Comparison of ENCODE assay signal across 8 cellular contexts in genomic region chr6:136967874-136968752, GRCh38. TPM values are rescaled to one million over a fixed set of nuclear protein-coding genes. Genes with fewer than 3 reads are reported as not detected.
DNase-seq lines count a peak whose midpoint lies in the region; ATAC-seq and TF ChIP-seq lines count a peak whose summit lies in the region.

No MANE protein-coding gene starts in this region.

- TF ChIP-seq EP300 in gastroesophageal sphincter (IDR thresholded peaks at IDR 0.05) = no peak

- no peak overlapping the region for H3K27ac ChIP-seq in gastroesophageal sphincter

- DNase-seq in G401 (ENCODE audit: low spot score) = peak; percentile 70
- DNase-seq in H4 (ENCODE audit: low spot score) = peak; percentile 57
- DNase-seq in LHCN-M2 (ENCODE audit: low read depth) = peak; percentile 64
- peak; percentile 63 to 77 for DNase-seq in SHP77 (lab: John Stamatoyannopoulos, UW)
- DNase-seq in activated T-helper 2 cell treated with anti-CD3 and anti-CD28 coated beads, Interferon-gamma antibody, Interleukin-2, Interleukin-4, amounts not matched to agents 10 μg/mL and 5 μg/mL and 100 μg/mL, durations not matched to agents 14 hours and 24 hours and 36 hours (ENCODE audit: low spot score) = peak; percentile 50
- peak; percentile 65 for DNase-seq in pons (ENCODE audit: low spot score)
- peak; percentile 75 for DNase-seq in ureter (ENCODE audit: low spot score)

- peaks cover 6% of the 10 kb centered on the region for H3K4me1 Mint-ChIP-seq in activated T-helper 2 cell treated with anti-CD3 and anti-CD28 coated beads, Interferon-gamma antibody, Interleukin-2, Interleukin-4, amounts not matched to agents 10 μg/mL and 5 μg/mL and 100 μg/mL, durations not matched to agents 14 hours and 24 hours and 36 hours (ENCODE audit: low read depth)

- peak; percentile 30 to 64 (median 56) for TF ChIP-seq CTCF in gastroesophageal sphincter (IDR thresholded peaks at IDR 0.05)

- H3K9me3 ChIP-seq in gastroesophageal sphincter = no peaks in the 10 kb centered on the region

- no peaks in the 10 kb centered on the region for H3K27me3 ChIP-seq in gastroesophageal sphincter

- H3K4me1 ChIP-seq in gastroesophageal sphincter = no peaks in the 10 kb centered on the region

- H3K27me3 Mint-ChIP-seq in activated T-helper 2 cell treated with anti-CD3 and anti-CD28 coated beads, Interferon-gamma antibody, Interleukin-2, Interleukin-4, amounts not matched to agents 10 μg/mL and 5 μg/mL and 100 μg/mL, durations not matched to agents 14 hours and 24 hours and 36 hours (ENCODE audit: low read depth) = peaks cover 45% of the 10 kb centered on the region

- H3K27ac Mint-ChIP-seq in activated T-helper 2 cell treated with anti-CD3 and anti-CD28 coated beads, Interferon-gamma antibody, Interleukin-2, Interleukin-4, amounts not matched to agents 10 μg/mL and 5 μg/mL and 100 μg/mL, durations not matched to agents 14 hours and 24 hours and 36 hours = no peak overlapping the region

- intact Hi-C loops in activated T-helper 2 cell treated with anti-CD3 and anti-CD28 coated beads, Interferon-gamma antibody, Interleukin-2, Interleukin-4, amounts not matched to agents 10 μg/mL and 5 μg/mL and 100 μg/mL, durations not matched to agents 14 hours and 24 hours and 36 hours (cut with micrococcal nuclease) = loop anchor here (1.0 to 2.0 kb wide), 2 partner anchors 345 to 673 kb away; no protein-coding TSS in a partner anchor

- H3K4me3 Mint-ChIP-seq in activated T-helper 2 cell treated with anti-CD3 and anti-CD28 coated beads, Interferon-gamma antibody, Interleukin-2, Interleukin-4, amounts not matched to agents 10 μg/mL and 5 μg/mL and 100 μg/mL, durations not matched to agents 14 hours and 24 hours and 36 hours (ENCODE audit: low read depth) = no peak overlapping the region

- peak; percentile 81 for ATAC-seq in gastroesophageal sphincter

- no peak overlapping the region for H3K4me3 ChIP-seq in gastroesophageal sphincter

- no peaks in the 10 kb centered on the region for H3K36me3 Mint-ChIP-seq in activated T-helper 2 cell treated with anti-CD3 and anti-CD28 coated beads, Interferon-gamma antibody, Interleukin-2, Interleukin-4, amounts not matched to agents 10 μg/mL and 5 μg/mL and 100 μg/mL, durations not matched to agents 14 hours and 24 hours and 36 hours (ENCODE audit: low read depth)

- no peaks in the 10 kb centered on the region for H3K36me3 ChIP-seq in gastroesophageal sphincter

- no peak for TF ChIP-seq POLR2A in gastroesophageal sphincter (IDR thresholded peaks at IDR 0.05)

- 46 to 53% methylated on average over 15 to 17 of the region's 19 CpGs for WGBS in gastroesophageal sphincter (ENCODE audit: low coverage in 1 of 2), 2 donors

- no peaks in the 10 kb centered on the region for H3K9me3 Mint-ChIP-seq in activated T-helper 2 cell treated with anti-CD3 and anti-CD28 coated beads, Interferon-gamma antibody, Interleukin-2, Interleukin-4, amounts not matched to agents 10 μg/mL and 5 μg/mL and 100 μg/mL, durations not matched to agents 14 hours and 24 hours and 36 hours

- in situ Hi-C loops in G401 (cut with HindIII; ENCODE audit: low sequenced_read_pairs) = no loop called here

RNA-seq across cellular contexts. Expression of gene SLC35D3, which starts 46.0 kb away (rescaled TPM):
- total RNA-seq in G401 (2014; rRNA removed; shearing (Covaris generic)) = not detected in 2 replicates
- total RNA-seq in H4 (2014; rRNA removed; shearing (Covaris generic)) = not detected in 2 replicates
- total RNA-seq in LHCN-M2 (2014; rRNA removed) = not detected in 2 replicates
- 0.06 TPM for polyA plus RNA-seq in LHCN-M2 (2012)
- total RNA-seq in activated T-helper 2 cell treated with anti-CD3 and anti-CD28 coated beads, Interferon-gamma antibody, Interleukin-2, Interleukin-4, amounts not matched to agents 10 μg/mL and 5 μg/mL and 100 μg/mL, durations not matched to agents 14 hours and 24 hours and 36 hours = not detected in 2 replicates
- total RNA-seq in gastroesophageal sphincter = under 1 TPM in 1 of 4 donors, not detected in 3; 0.12 TPM
- total RNA-seq in ureter = not detected
